ENCODE assay signal across 22 cellular contexts in the genomic region with DNA sequence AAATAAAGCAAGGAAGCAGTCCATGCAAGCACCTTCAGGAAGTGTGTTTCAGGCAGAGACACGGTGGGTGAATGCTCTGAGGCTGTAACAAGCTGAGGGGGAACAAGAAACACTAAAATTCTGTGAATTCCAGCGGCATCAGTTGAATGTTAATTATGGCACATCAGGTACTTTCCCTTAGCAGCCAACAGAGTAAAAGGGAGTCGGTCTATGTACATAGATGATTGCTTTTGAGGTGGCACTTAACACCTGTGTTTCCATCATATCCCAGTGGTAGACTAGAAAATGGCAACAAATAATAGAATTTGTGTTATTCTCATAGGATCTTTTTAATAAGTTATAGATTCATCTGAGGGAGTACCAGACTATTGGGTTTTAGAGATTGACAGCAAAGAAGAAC.
"Had no signal": no experiment of that assay in that cellular context is flagged by ENCODE, and none has a peak within 500 bp of the region (broad histone marks: within the 10 kb centered on the region; RNA-seq: fewer than 3 reads in every experiment).

No MANE protein-coding gene starts in this region.

- H3K36me3 Mint-ChIP-seq: activated naive CD4-positive, alpha-beta T cell treated with anti-CD3 and anti-CD28 coated beads, Interleukin-2, amount 10 ng/mL, durations not matched to agents 7 days and 5 days; activated naive CD8-positive, alpha-beta T cell treated with anti-CD3 and anti-CD28 coated beads for 36 hours; T-cell had no signal

- ATAC-seq: T-cell had no signal

- H3K4me3 Mint-ChIP-seq: activated naive CD4-positive, alpha-beta T cell treated with anti-CD3 and anti-CD28 coated beads, Interleukin-2, amount 10 ng/mL, durations not matched to agents 7 days and 5 days; activated naive CD8-positive, alpha-beta T cell treated with anti-CD3 and anti-CD28 coated beads for 36 hours; T-cell had no signal

- H3K27ac ChIP-seq: brain microvascular endothelial cell, cardiac muscle cell, SK-N-MC, VCaP had no signal

- H3K9me3 Mint-ChIP-seq: activated naive CD4-positive, alpha-beta T cell treated with anti-CD3 and anti-CD28 coated beads, Interleukin-2, amount 10 ng/mL, durations not matched to agents 7 days and 5 days; activated naive CD8-positive, alpha-beta T cell treated with anti-CD3 and anti-CD28 coated beads for 36 hours; activated T-helper 2 cell treated with anti-CD3 and anti-CD28 coated beads, Interferon-gamma antibody, Interleukin-2, Interleukin-4, amounts not matched to agents 10 μg/mL and 5 μg/mL and 100 μg/mL, durations not matched to agents 14 hours and 24 hours and 36 hours; T-cell had no signal

- H3K4me3 ChIP-seq: cardiac muscle cell, SK-N-MC had no signal

- H3K36me3 ChIP-seq: brain microvascular endothelial cell, cardiac muscle cell had no signal

- H3K27me3 ChIP-seq: brain microvascular endothelial cell, cardiac muscle cell had no signal

- DNase-seq: activated CD4-positive, alpha-beta T cell treated with anti-CD3 and anti-CD28 coated beads for 4 hours; activated gamma-delta T cell treated with Interleukin-2 at 50 U/mL for 16 hours; activated naive CD4-positive, alpha-beta T cell treated with anti-CD3 and anti-CD28 coated beads, Interleukin-2, amount 10 ng/mL, durations not matched to agents 7 days and 5 days; activated naive CD8-positive, alpha-beta T cell treated with anti-CD3 and anti-CD28 coated beads for 36 hours; activated T-cell treated with anti-CD3 and anti-CD28 coated beads, Interleukin-2, amount 50 U/mL, for 48 hours; brain microvascular endothelial cell; MM.1S; NCI-H1105 treated with DMSO at 0.1 percent for 48 hours; NCI-H146; NCI-H187 treated with DMSO at 0.1 percent for 48 hours; NCI-H2081 treated with DMSO at 0.1 percent for 48 hours; NCI-H446; NCI-H524 treated with DMSO at 0.1 percent for 48 hours; NCI-H82; RPMI8226; T-cell; T-helper 2 cell; T1000 had no signal

- H3K27ac Mint-ChIP-seq: activated naive CD4-positive, alpha-beta T cell treated with anti-CD3 and anti-CD28 coated beads, Interleukin-2, amount 10 ng/mL, durations not matched to agents 7 days and 5 days; activated naive CD8-positive, alpha-beta T cell treated with anti-CD3 and anti-CD28 coated beads for 36 hours; activated T-helper 2 cell treated with anti-CD3 and anti-CD28 coated beads, Interferon-gamma antibody, Interleukin-2, Interleukin-4, amounts not matched to agents 10 μg/mL and 5 μg/mL and 100 μg/mL, durations not matched to agents 14 hours and 24 hours and 36 hours; T-cell had no signal
